8 cellular contexts compared by ENCODE assay signal in the genomic region with DNA sequence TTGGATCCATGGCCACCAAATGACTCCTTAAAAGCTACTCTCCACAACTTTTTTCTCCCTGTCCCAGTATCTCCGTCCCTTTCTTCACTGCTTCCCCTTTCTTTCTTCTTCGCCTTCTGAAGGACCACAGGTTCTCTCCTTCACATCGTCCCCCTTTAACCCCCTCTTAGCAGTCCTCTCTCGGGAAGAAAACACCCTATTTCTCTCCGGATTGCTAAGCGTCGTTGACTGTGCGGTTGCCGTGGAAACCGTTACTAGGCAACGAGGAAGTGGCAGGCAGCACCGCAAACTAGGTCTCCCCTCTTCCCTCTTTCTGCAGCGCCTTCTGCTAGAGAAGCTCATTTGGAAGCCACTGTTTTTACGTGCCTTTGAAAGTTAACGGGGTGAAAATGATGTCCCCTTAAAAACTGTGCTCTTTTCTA. TPM values are rescaled to one million over a fixed set of nuclear protein-coding genes. Genes with fewer than 3 reads are reported as not detected.
DNase-seq lines count a peak whose midpoint lies in the region; ATAC-seq and TF ChIP-seq lines count a peak whose summit lies in the region.

A gene with protein sequence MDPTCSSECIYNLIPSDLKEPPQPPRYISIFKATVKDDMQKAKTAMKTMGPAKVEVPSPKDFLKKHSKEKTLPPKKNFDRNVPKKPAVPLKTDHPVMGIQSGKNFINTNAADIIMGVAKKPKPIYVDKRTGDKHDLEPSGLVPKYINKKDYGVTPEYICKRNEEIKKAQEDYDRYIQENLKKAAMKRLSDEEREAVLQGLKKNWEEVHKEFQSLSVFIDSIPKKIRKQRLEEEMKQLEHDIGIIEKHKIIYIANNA (minus strand): TSS at position 232 of the 422 bp plus-strand sequence. CDS start 222 bp downstream, at position 10.

- POLR2A ChIA-PET in A673 (lab: Charles Lee; ENCODE audit: low non-redundant PET): no interaction called here

- peaks cover 6% of the 10 kb centered on the region for H3K4me1 ChIP-seq in A673 (ENCODE audit: insufficient read depth, low read length, poor library complexity, severe bottlenecking)
- peaks cover 0 to 6% of the 10 kb centered on the region in 2 donors for H3K4me1 ChIP-seq in breast epithelium
- no peaks in the 10 kb centered on the region; the same call in 1 of the 2 replicates for H3K4me1 ChIP-seq in iPS-20b (ENCODE audit: insufficient read depth, low read length)
- peaks cover 9% of the 10 kb centered on the region for H3K4me1 ChIP-seq in skeletal muscle satellite cell (ENCODE audit: control insufficient read depth, insufficient read depth, low read length)

- H3K9ac ChIP-seq in iPS-20b (ENCODE audit: low read depth, low read length) (peak within 1 kb of the TSS; percentile 94), skeletal muscle satellite cell (ENCODE audit: low read depth, low read length) (peak within 1 kb of the TSS; percentile 86)

- TF ChIP-seq POLR2A in breast epithelium (IDR thresholded peaks at IDR 0.05): no peak

- intact Hi-C loops in A673 (cut with micrococcal nuclease; ENCODE audit: unreplicated experiment): loop anchor here (10.0 kb wide), 1 partner anchor 161 kb away; no protein-coding TSS in a partner anchor
- intact Hi-C loops in breast epithelium (cut with DNase I; ENCODE audit: low total_unique reads): loop anchor here (5.0 kb wide), 1 partner anchor 294 kb away; the partner anchor contains the start of gene ARHGAP21

- H3K27me3 ChIP-seq in A673 (replicated peaks; ENCODE audit: insufficient read depth, low read depth, low read length, poor library complexity) (no peaks in the 10 kb centered on the region), WERI-Rb-1 (ENCODE audit: insufficient read depth, low read depth, severe bottlenecking) (no peaks in the 10 kb centered on the region), breast epithelium (no peaks in the 10 kb centered on the region), iPS-20b (ENCODE audit: insufficient read depth, low read length) (no peaks in the 10 kb centered on the region), skeletal muscle satellite cell (ENCODE audit: control insufficient read depth, insufficient read depth, low read length) (no peaks in the 10 kb centered on the region)

- no peaks in the 10 kb centered on the region for H3K9me3 ChIP-seq in A673 (ENCODE audit: low read depth, low read length, poor library complexity, severe bottlenecking)
- H3K9me3 ChIP-seq in WERI-Rb-1 (ENCODE audit: severe bottlenecking): no peaks in the 10 kb centered on the region
- H3K9me3 ChIP-seq in breast epithelium: no peaks in the 10 kb centered on the region
- no peaks in the 10 kb centered on the region for H3K9me3 ChIP-seq in iPS-20b (ENCODE audit: insufficient read depth, low read depth, low read length)
- H3K9me3 ChIP-seq in skeletal muscle satellite cell (replicated peaks; ENCODE audit: low read length): no peaks in the 10 kb centered on the region

- CTCF ChIA-PET in A673 (lab: Charles Lee): no interaction called here

- DNase-seq in A673 (ENCODE audit: low spot score): peak; percentile 94
- peak; percentile 77 for DNase-seq in NCI-H2196 (lab: John Stamatoyannopoulos, UW; ENCODE audit: unreplicated experiment)
- DNase-seq in WERI-Rb-1: peak; percentile 83
- peak; percentile 86 for DNase-seq in breast epithelium (ENCODE audit: low spot score in 2 of 2)

- H3K4me3 ChIP-seq in A673 (ENCODE audit: low read depth, low read length, poor library complexity, severe bottlenecking): peak within 1 kb of the TSS; percentile 51
- peak within 1 kb of the TSS; percentile 74 for H3K4me3 ChIP-seq in WERI-Rb-1 (ENCODE audit: low read depth, low read length)
- peak within 1 kb of the TSS; percentile 55 to 76 (median 72) for H3K4me3 ChIP-seq in breast epithelium
- H3K4me3 ChIP-seq in iPS-20b (ENCODE audit: low read length): peak within 1 kb of the TSS; percentile 88
- peak within 1 kb of the TSS; percentile 79 for H3K4me3 ChIP-seq in skeletal muscle satellite cell (ENCODE audit: low read length)

- H3K36me3 ChIP-seq in A673 (ENCODE audit: insufficient read depth, low read length, poor library complexity, severe bottlenecking) (no peaks in the 10 kb centered on the region), WERI-Rb-1 (no peaks in the 10 kb centered on the region), breast epithelium (no peaks in the 10 kb centered on the region), iPS-20b (ENCODE audit: insufficient read depth, low read depth, low read length) (no peaks in the 10 kb centered on the region), skeletal muscle satellite cell (ENCODE audit: insufficient read depth, low read length) (no peaks in the 10 kb centered on the region)

- TF ChIP-seq CTCF in A673 (conservative IDR thresholded peaks at IDR 0.05; ENCODE audit: low read depth, low read length) (no peak), WERI-Rb-1 (IDR thresholded peaks at IDR 0.05; ENCODE audit: low read depth, low read length) (no peak), breast epithelium (IDR thresholded peaks at IDR 0.05) (no peak)

- H3K4me2 ChIP-seq in skeletal muscle satellite cell (ENCODE audit: low read length): peak within 1 kb of the TSS; percentile 93

- ATAC-seq in GM18873 (IDR thresholded peaks at IDR 0.05; ENCODE audit: low FRiP score, unreplicated experiment): peak; percentile 57
- peak; percentile 52 for ATAC-seq in HG03139 (IDR thresholded peaks at IDR 0.05; ENCODE audit: unreplicated experiment)

- H3K27ac ChIP-seq in A673 (ENCODE audit: low read depth, low read length, poor library complexity, severe bottlenecking) (peak within 1 kb of the TSS; percentile 82), WERI-Rb-1 (peak within 1 kb of the TSS; percentile 93), breast epithelium (peak within 1 kb of the TSS; percentile 94 to 95), iPS-20b (ENCODE audit: low read length) (peak within 1 kb of the TSS; percentile 89)

- BruUV-seq in A673 (replicated peaks; lab: Mats Ljungman, UMichigan): no TSS peak

RNA-seq across cellular contexts. Expression of the gene that starts here (rescaled TPM):
- total RNA-seq in A673 (2021): 0.17 TPM in 1 of 2 replicates, not detected in the other
- total RNA-seq in breast epithelium: not detected
- total RNA-seq in skeletal muscle satellite cell (2012; rRNA removed): under 0.01 TPM in 1 of 2 replicates, not detected in the other

Comparison
In these comparisons a context has a peak if more than half of its experiments do, and no peak if none do; other contexts are left out.
1. Peak in every context shown above with its lines: DNase-seq, ATAC-seq, H3K4me3 ChIP-seq and H3K27ac ChIP-seq.
2. Peak in DNase-seq, H3K4me3 ChIP-seq and H3K27ac ChIP-seq in A673; RNA of the gene not detected or under 1 TPM.
3. Peak in DNase-seq, H3K4me3 ChIP-seq and H3K27ac ChIP-seq in breast epithelium; RNA of the gene not detected or under 1 TPM.